Comparison of ENCODE assay signal across 9 cellular contexts in the genomic region with DNA sequence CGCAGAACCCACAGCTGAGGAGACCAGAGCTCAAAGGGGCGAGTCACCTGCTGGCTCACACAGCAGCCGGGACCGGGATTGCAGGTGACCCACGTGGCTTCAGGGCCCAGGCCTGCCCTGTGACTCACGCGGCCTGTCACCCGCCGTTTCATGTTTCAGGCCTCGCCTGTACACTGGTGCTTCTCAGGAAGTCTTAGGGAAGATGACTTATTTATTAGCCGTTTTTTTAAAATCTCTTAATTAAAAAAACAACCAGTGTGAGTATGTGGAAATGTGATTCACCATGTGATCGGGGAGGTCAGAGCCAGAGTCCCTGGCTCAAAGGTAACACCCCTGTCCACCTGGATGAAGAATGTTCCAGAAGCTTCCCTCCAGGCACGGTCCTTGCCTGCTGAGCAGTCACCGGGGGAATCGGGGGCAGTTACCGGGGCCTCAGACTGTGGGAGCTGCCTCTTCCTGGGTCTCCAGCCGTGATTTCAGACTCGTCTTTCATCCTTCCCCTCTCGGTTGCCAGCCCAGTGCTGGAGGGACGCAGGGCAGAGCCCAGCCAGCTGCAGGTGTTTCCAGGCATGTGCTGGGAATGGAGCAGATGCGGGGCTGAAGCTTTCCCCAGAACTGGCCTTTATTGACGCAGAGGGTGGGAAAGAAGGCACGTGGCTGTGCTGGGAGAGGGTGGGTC. TPM values are rescaled to one million over a fixed set of nuclear protein-coding genes. Genes with fewer than 3 reads are reported as not detected.
DNase-seq lines count a peak whose midpoint lies in the region; ATAC-seq and FAIRE-seq lines count a peak whose summit lies in the region.
"Had no signal": no experiment of that assay in that cellular context is flagged by ENCODE, and none has a peak within 500 bp of the region (broad histone marks: within the 10 kb centered on the region; RNA-seq: fewer than 3 reads in every experiment).

No MANE protein-coding gene starts in this region.

- in situ Hi-C loops in ACHN (cut with HindIII; ENCODE audit: low pct_ligation_motif_present, low pct_unique_long_range_greater_than_20kb, low sequenced_read_pairs) = no loop called here

- no peaks in the 10 kb centered on the region for H3K36me3 Mint-ChIP-seq in activated naive CD4-positive, alpha-beta T cell treated with anti-CD3 and anti-CD28 coated beads, Interleukin-2, amount 50 U/mL, for 72 hours

- H2AFZ ChIP-seq in Karpas-422 (ENCODE audit: low read length) = no peak overlapping the region

- no peaks in the 10 kb centered on the region for H3K9me2 ChIP-seq in Karpas-422 (replicated peaks; ENCODE audit: insufficient read depth, low read length)

- H3K27ac ChIP-seq in HUES48 (ENCODE audit: low read depth, low read length) = peak overlapping the region; percentile 36
- no peak overlapping the region for H3K27ac ChIP-seq in Karpas-422 (ENCODE audit: low read length)

- H3K4me2 ChIP-seq in Karpas-422 (ENCODE audit: low read depth, low read length, poor library complexity, severe bottlenecking) = no peak overlapping the region

- H3K4me3 ChIP-seq in HUES48 (ENCODE audit: low read depth, low read length) (no peak overlapping the region), Karpas-422 (ENCODE audit: low read length) (no peak overlapping the region)

- peaks cover 50% of the 10 kb centered on the region; the same call in 1 of the 2 replicates for H4K20me1 ChIP-seq in Karpas-422 (ENCODE audit: insufficient read depth, low read depth, low read length)

- H3K9ac ChIP-seq in HUES48 (ENCODE audit: low read depth, low read length) = no peak overlapping the region
- no peak overlapping the region for H3K9ac ChIP-seq in Karpas-422 (ENCODE audit: low read length)

- no peaks in the 10 kb centered on the region for H3K79me2 ChIP-seq in Karpas-422 (ENCODE audit: low read length)

- FAIRE-seq in islet of Langerhans (lab: Jason Lieb, UNC) = peak; percentile 27

- peak; percentile 80 to 99 for ATAC-seq in activated naive CD4-positive, alpha-beta T cell treated with anti-CD3 and anti-CD28 coated beads, Interleukin-2, amount 50 U/mL, for 72 hours
- ATAC-seq in GM19035 (IDR thresholded peaks at IDR 0.05; ENCODE audit: unreplicated experiment) = no peak
- no peak for ATAC-seq in GM21367 (IDR thresholded peaks at IDR 0.05; ENCODE audit: unreplicated experiment)

- no peaks in the 10 kb centered on the region for H3K9me3 Mint-ChIP-seq in activated naive CD4-positive, alpha-beta T cell treated with anti-CD3 and anti-CD28 coated beads, Interleukin-2, amount 50 U/mL, for 72 hours
- H3K9me3 Mint-ChIP-seq: activated naive CD8-positive, alpha-beta T cell treated with anti-CD3 and anti-CD28 coated beads, Interleukin-2, amount 10 ng/mL, durations not matched to agents 7 days and 5 days had no signal

- H3K27me3 ChIP-seq in HUES48 (ENCODE audit: control insufficient read depth, insufficient read depth, low read length) (no peaks in the 10 kb centered on the region), Karpas-422 (ENCODE audit: low read length) (no peaks in the 10 kb centered on the region)

- H3K9me3 ChIP-seq in HUES48 (ENCODE audit: control insufficient read depth, insufficient read depth, low read length) (no peaks in the 10 kb centered on the region), Karpas-422 (ENCODE audit: low read length) (no peaks in the 10 kb centered on the region)

- DNase-seq in ACHN (peak; percentile 72), Karpas-422 (no peak)
- peak; percentile 24 to 74 for DNase-seq in activated naive CD4-positive, alpha-beta T cell treated with anti-CD3 and anti-CD28 coated beads, Interleukin-2, amount 50 U/mL, for 72 hours (ENCODE audit: low spot score in 2 of 2)
- DNase-seq in stimulated activated CD4-positive, alpha-beta T cell treated with anti-CD3 and anti-CD28 coated beads, Interleukin-2, amount 100 ng/mL, for 48 hours = peak; percentile 22 to 56
- DNase-seq: activated naive CD8-positive, alpha-beta T cell treated with anti-CD3 and anti-CD28 coated beads, Interleukin-2, amount 10 ng/mL, durations not matched to agents 7 days and 5 days had no signal

- H3K27ac Mint-ChIP-seq in activated naive CD4-positive, alpha-beta T cell treated with anti-CD3 and anti-CD28 coated beads, Interleukin-2, amount 50 U/mL, for 72 hours = peak overlapping the region in 1 of 2 donors; percentile 57
- H3K27ac Mint-ChIP-seq: activated naive CD8-positive, alpha-beta T cell treated with anti-CD3 and anti-CD28 coated beads, Interleukin-2, amount 10 ng/mL, durations not matched to agents 7 days and 5 days had no signal

- 0 out of 2 replicates have a peak, but pooled peaks cover 4% of the 10 kb centered on the region for H3K4me1 ChIP-seq in HUES48 (ENCODE audit: control insufficient read depth, insufficient read depth, low read length)
- peaks cover 30% of the 10 kb centered on the region for H3K4me1 ChIP-seq in Karpas-422 (ENCODE audit: low read length)

- H3K36me3 ChIP-seq in HUES48 (ENCODE audit: control insufficient read depth, insufficient read depth, low read length) (no peaks in the 10 kb centered on the region), Karpas-422 (ENCODE audit: insufficient read depth, low read length) (no peaks in the 10 kb centered on the region)

RNA-seq across cellular contexts. Expression of a gene that starts 49.3 kb away (rescaled TPM):
- 10 to 100 TPM; 35.5 to 51.5 TPM for total RNA-seq in activated naive CD4-positive, alpha-beta T cell treated with anti-CD3 and anti-CD28 coated beads, Interleukin-2, amount 50 U/mL, for 72 hours
- total RNA-seq in Karpas-422 (2014; rRNA removed; shearing (Covaris generic); ENCODE audit: low replicate concordance) = 5.0 and 12.7 TPM in 2 replicates

Comparison
In these comparisons a context has a peak if more than half of its experiments do, and no peak if none do; other contexts are left out.
1. ATAC-seq: peak in activated naive CD4-positive, alpha-beta T cell treated with anti-CD3 and anti-CD28 coated beads, Interleukin-2, amount 50 U/mL, for 72 hours (2 of 2); none in GM19035 (single experiment) and GM21367 (single experiment).